19 cellular contexts compared by ENCODE assay signal in the genomic region with DNA sequence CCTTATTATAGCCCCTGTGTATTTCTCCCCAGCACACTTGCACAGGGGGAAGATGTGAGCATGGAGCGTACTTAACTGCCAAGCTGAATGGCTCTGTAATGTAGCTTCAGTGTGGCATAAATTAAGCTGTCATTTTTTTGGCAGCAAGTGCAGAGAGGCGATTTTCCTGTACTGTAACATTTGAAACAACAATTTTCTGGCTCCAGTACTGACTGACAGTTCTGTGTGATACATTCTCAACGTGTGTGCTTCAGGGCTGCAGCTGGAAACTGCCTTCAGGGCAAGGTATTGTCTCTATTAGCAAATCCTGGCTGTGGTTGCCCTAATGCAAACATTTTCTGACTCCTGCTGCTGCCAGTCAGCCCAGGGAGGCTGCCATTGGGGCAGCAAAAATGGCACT.
DNase-seq lines count a peak whose midpoint lies in the region; ATAC-seq, FAIRE-seq and TF ChIP-seq lines count a peak whose summit lies in the region.
"Had no signal": no experiment of that assay in that cellular context is flagged by ENCODE, and none has a peak within 500 bp of the region (broad histone marks: within the 10 kb centered on the region; RNA-seq: fewer than 3 reads in every experiment).

No MANE protein-coding gene starts in this region.

- H3K36me3 ChIP-seq in pancreas = no peaks in the 10 kb centered on the region
- H3K36me3 ChIP-seq: colonic mucosa, stomach had no signal

- H3K9me3 ChIP-seq in pancreas = no peaks in the 10 kb centered on the region
- H3K9me3 ChIP-seq: colonic mucosa, stomach had no signal

- POLR2A ChIA-PET in WTC11 (lab: Charles Lee) = no interaction called here

- CTCF ChIA-PET in WTC11 (lab: Charles Lee) = interaction anchor here (0.9 to 5.4 kb wide), 2 partner anchors 19 to 126 kb away, joined by 3 to 26 read pairs; no protein-coding TSS in a partner anchor

- ATAC-seq in WTC11 (peak; percentile 42), pancreas (peak in 3 of 4 donors; percentile 27 to 62 (median 44)), GM21723 (IDR thresholded peaks at IDR 0.05; ENCODE audit: unreplicated experiment) (no peak), GM21390 (IDR thresholded peaks at IDR 0.05; ENCODE audit: unreplicated experiment) (no peak)
- ATAC-seq: activated T-cell treated with anti-CD3 and anti-CD28 coated beads, Interleukin-2, amount 50 U/mL, for 4 hours had no signal

- no peak overlapping the region for H3K27ac Mint-ChIP-seq in WTC11
- no peak overlapping the region for H3K27ac Mint-ChIP-seq in activated naive CD8-positive, alpha-beta T cell treated with anti-CD3 and anti-CD28 coated beads for 36 hours
- H3K27ac Mint-ChIP-seq: CD4-positive, CD25-positive, alpha-beta regulatory T cell had no signal

- no peak overlapping the region for H3K27ac ChIP-seq in pancreas
- H3K27ac ChIP-seq: 22Rv1, colonic mucosa, skin epidermis, stomach had no signal

- TF ChIP-seq CTCF in WTC11 (IDR thresholded peaks at IDR 0.05) (no peak), pancreas (IDR thresholded peaks at IDR 0.05) (no peak)

- 5% methylated on average over 3 of the region's 3 CpGs for WGBS in pancreas, 2 donors

- no peak overlapping the region for H3K4me3 Mint-ChIP-seq in WTC11
- H3K4me3 Mint-ChIP-seq in activated naive CD8-positive, alpha-beta T cell treated with anti-CD3 and anti-CD28 coated beads for 36 hours = no peak overlapping the region
- H3K4me3 Mint-ChIP-seq: activated T-cell treated with anti-CD3 and anti-CD28 coated beads, Interleukin-2, amount 50 U/mL, for 4 hours; CD4-positive, CD25-positive, alpha-beta regulatory T cell; neural crest cell had no signal

- H3K27me3 ChIP-seq in pancreas = no peaks in the 10 kb centered on the region
- H3K27me3 ChIP-seq: colonic mucosa, stomach had no signal

- no peaks in the 10 kb centered on the region for H3K4me1 ChIP-seq in pancreas
- H3K4me1 ChIP-seq: colonic mucosa had no signal

- H3K36me3 Mint-ChIP-seq in WTC11 = no peaks in the 10 kb centered on the region
- no peaks in the 10 kb centered on the region for H3K36me3 Mint-ChIP-seq in activated naive CD8-positive, alpha-beta T cell treated with anti-CD3 and anti-CD28 coated beads for 36 hours
- H3K36me3 Mint-ChIP-seq: CD4-positive, CD25-positive, alpha-beta regulatory T cell had no signal

- peaks cover 57% of the 10 kb centered on the region for H3K4me1 Mint-ChIP-seq in WTC11
- peaks cover 4% of the 10 kb centered on the region for H3K4me1 Mint-ChIP-seq in activated naive CD8-positive, alpha-beta T cell treated with anti-CD3 and anti-CD28 coated beads for 36 hours
- H3K4me1 Mint-ChIP-seq: CD4-positive, CD25-positive, alpha-beta regulatory T cell had no signal

- H3K9me3 Mint-ChIP-seq in WTC11 = no peaks in the 10 kb centered on the region
- no peaks in the 10 kb centered on the region for H3K9me3 Mint-ChIP-seq in activated naive CD8-positive, alpha-beta T cell treated with anti-CD3 and anti-CD28 coated beads for 36 hours
- H3K9me3 Mint-ChIP-seq: activated T-cell treated with anti-CD3 and anti-CD28 coated beads, Interleukin-2, amount 50 U/mL, for 4 hours had no signal

- FAIRE-seq in pancreas (lab: Jason Lieb, UNC) = no peak
- FAIRE-seq: G401.6 had no signal

- intact Hi-C loops in pancreas (cut with DNase I) = no loop called here

- H3K27me3 Mint-ChIP-seq in WTC11 (ENCODE audit: low read depth) = peaks cover 24% of the 10 kb centered on the region
- H3K27me3 Mint-ChIP-seq in activated naive CD8-positive, alpha-beta T cell treated with anti-CD3 and anti-CD28 coated beads for 36 hours = peaks cover 50% of the 10 kb centered on the region

- no peak overlapping the region for H3K4me3 ChIP-seq in pancreas
- H3K4me3 ChIP-seq: colonic mucosa, lung, skin epidermis, stomach had no signal

- DNase-seq in DMS 273 (lab: John Stamatoyannopoulos, UW; ENCODE audit: unreplicated experiment) = peak; percentile 4
- DNase-seq in DMS 273 treated with DMSO at 0.1 percent for 48 hours (lab: John Stamatoyannopoulos, UW) = no peak
- DNase-seq in NCI-H2227 (lab: John Stamatoyannopoulos, UW; ENCODE audit: unreplicated experiment) = peak; percentile 76
- no peak for DNase-seq in WTC11 (ENCODE audit: low spot score)
- no peak for DNase-seq in pancreas
- DNase-seq in activated naive CD8-positive, alpha-beta T cell treated with anti-CD3 and anti-CD28 coated beads for 36 hours = no peak
- DNase-seq: activated CD4-positive, alpha-beta T cell treated with anti-CD3 and anti-CD28 coated beads for 48 hours; activated T-cell treated with anti-CD3 and anti-CD28 coated beads, Interleukin-2, amount 50 U/mL, for 4 hours; CD4-positive, CD25-positive, alpha-beta regulatory T cell; colonic mucosa; stomach; T-helper 2 cell had no signal

TF ChIP-seq in WTC11, 78 proteins besides CTCF, POLR2A, EP300 and RAD21:
- TF ChIP-seq HMGA2 (CRISPR knock-in tag; IDR thresholded peaks at IDR 0.05) (no peak), ZNF219 (CRISPR knock-in tag; IDR thresholded peaks at IDR 0.05; ENCODE audit: borderline replicate concordance) (no peak), IRF2 (CRISPR knock-in tag; IDR thresholded peaks at IDR 0.05; ENCODE audit: borderline replicate concordance, low read depth) (no peak), ESRRA (CRISPR knock-in tag; IDR thresholded peaks at IDR 0.05; ENCODE audit: borderline replicate concordance) (no peak), RORB (CRISPR knock-in tag; IDR thresholded peaks at IDR 0.05) (no peak), ZNF232 (CRISPR knock-in tag; IDR thresholded peaks at IDR 0.05) (no peak), MYBL2 (CRISPR knock-in tag; IDR thresholded peaks at IDR 0.05) (no peak)
- TF ChIP-seq, protein P1, sequence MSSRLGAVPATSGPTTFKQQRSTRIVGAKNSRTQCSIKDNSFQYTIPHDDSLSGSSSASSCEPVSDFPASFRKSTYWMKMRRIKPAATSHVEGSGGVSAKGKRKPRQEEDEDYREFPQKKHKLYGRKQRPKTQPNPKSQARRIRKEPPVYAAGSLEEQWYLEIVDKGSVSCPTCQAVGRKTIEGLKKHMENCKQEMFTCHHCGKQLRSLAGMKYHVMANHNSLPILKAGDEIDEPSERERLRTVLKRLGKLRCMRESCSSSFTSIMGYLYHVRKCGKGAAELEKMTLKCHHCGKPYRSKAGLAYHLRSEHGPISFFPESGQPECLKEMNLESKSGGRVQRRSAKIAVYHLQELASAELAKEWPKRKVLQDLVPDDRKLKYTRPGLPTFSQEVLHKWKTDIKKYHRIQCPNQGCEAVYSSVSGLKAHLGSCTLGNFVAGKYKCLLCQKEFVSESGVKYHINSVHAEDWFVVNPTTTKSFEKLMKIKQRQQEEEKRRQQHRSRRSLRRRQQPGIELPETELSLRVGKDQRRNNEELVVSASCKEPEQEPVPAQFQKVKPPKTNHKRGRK (CRISPR knock-in tag; IDR thresholded peaks at IDR 0.05; ENCODE audit: borderline replicate concordance) = no peak
- TF ChIP-seq, protein P2, sequence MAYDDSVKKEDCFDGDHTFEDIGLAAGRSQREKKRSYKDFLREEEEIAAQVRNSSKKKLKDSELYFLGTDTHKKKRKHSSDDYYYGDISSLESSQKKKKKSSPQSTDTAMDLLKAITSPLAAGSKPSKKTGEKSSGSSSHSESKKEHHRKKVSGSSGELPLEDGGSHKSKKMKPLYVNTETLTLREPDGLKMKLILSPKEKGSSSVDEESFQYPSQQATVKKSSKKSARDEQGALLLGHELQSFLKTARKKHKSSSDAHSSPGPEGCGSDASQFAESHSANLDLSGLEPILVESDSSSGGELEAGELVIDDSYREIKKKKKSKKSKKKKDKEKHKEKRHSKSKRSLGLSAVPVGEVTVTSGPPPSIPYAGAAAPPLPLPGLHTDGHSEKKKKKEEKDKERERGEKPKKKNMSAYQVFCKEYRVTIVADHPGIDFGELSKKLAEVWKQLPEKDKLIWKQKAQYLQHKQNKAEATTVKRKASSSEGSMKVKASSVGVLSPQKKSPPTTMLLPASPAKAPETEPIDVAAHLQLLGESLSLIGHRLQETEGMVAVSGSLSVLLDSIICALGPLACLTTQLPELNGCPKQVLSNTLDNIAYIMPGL (CRISPR knock-in tag; IDR thresholded peaks at IDR 0.05) = no peak
- TF ChIP-seq, protein P3, sequence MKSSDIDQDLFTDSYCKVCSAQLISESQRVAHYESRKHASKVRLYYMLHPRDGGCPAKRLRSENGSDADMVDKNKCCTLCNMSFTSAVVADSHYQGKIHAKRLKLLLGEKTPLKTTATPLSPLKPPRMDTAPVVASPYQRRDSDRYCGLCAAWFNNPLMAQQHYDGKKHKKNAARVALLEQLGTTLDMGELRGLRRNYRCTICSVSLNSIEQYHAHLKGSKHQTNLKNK (CRISPR knock-in tag; IDR thresholded peaks at IDR 0.05) = no peak

Comparison
In these comparisons a context has a peak if more than half of its experiments do, and no peak if none do; other contexts are left out.
1. DNase-seq: peak in DMS 273 (single experiment) and NCI-H2227 (single experiment); none in DMS 273 treated with DMSO at 0.1 percent for 48 hours (single experiment), WTC11 (single experiment), pancreas (0 of 6) and activated naive CD8-positive, alpha-beta T cell treated with anti-CD3 and anti-CD28 coated beads for 36 hours (single experiment).
2. ATAC-seq: peak in WTC11 (single experiment) and pancreas (3 of 4); none in GM21723 (single experiment) and GM21390 (single experiment).